Comparison of ENCODE assay signal across 8 cellular contexts in genomic region chr15:85543741-85544155, GRCh38.
DNase-seq lines count a peak whose midpoint lies in the region; ATAC-seq and TF ChIP-seq lines count a peak whose summit lies in the region.

No MANE protein-coding gene starts in this region.

- peak overlapping the region; percentile 56 for H3K4me3 Mint-ChIP-seq in T-helper 17 cell
- peak overlapping the region; percentile 66 to 71 for H3K4me3 Mint-ChIP-seq in effector memory CD8-positive, alpha-beta T cell
- no peak overlapping the region for H3K4me3 Mint-ChIP-seq in nephron
- H3K4me3 Mint-ChIP-seq in chondrocyte (ENCODE audit: unreplicated experiment) = no peak overlapping the region

- H3K4me1 Mint-ChIP-seq in T-helper 17 cell = peaks cover 64% of the 10 kb centered on the region
- peaks cover 27 to 36% of the 10 kb centered on the region in 2 donors for H3K4me1 Mint-ChIP-seq in effector memory CD8-positive, alpha-beta T cell (ENCODE audit: low read depth in 2 of 2)
- H3K4me1 Mint-ChIP-seq in nephron = peaks cover 14% of the 10 kb centered on the region
- peaks cover 55% of the 10 kb centered on the region for H3K4me1 Mint-ChIP-seq in chondrocyte (ENCODE audit: low read depth)

- H3K9me3 ChIP-seq in T-helper 17 cell (ENCODE audit: control insufficient read depth, low read length, poor library complexity, severe bottlenecking) = no peaks in the 10 kb centered on the region

- H3K27ac Mint-ChIP-seq in T-helper 17 cell = peak overlapping the region; percentile 89
- peak overlapping the region; percentile 68 to 76 for H3K27ac Mint-ChIP-seq in effector memory CD8-positive, alpha-beta T cell
- peak overlapping the region in 2 of 3 experiments; percentile 7 to 16 for H3K27ac Mint-ChIP-seq in nephron
- no peak overlapping the region for H3K27ac Mint-ChIP-seq in chondrocyte (ENCODE audit: unreplicated experiment)

- H3K36me3 Mint-ChIP-seq in T-helper 17 cell (ENCODE audit: low read depth) = peaks cover 9% of the 10 kb centered on the region
- peaks cover 13% of the 10 kb centered on the region for H3K36me3 Mint-ChIP-seq in effector memory CD8-positive, alpha-beta T cell (ENCODE audit: insufficient read depth)
- peaks cover 36% of the 10 kb centered on the region for H3K36me3 Mint-ChIP-seq in nephron (ENCODE audit: low read depth)
- H3K36me3 Mint-ChIP-seq in chondrocyte (ENCODE audit: low read depth) = peaks cover 3% of the 10 kb centered on the region

- DNase-seq in NCI-H1105 (lab: John Stamatoyannopoulos, UW) = peak; percentile 64
- no peak for DNase-seq in T-helper 17 cell
- DNase-seq in effector memory CD8-positive, alpha-beta T cell = peak; percentile 15 to 24 (median 18)
- DNase-seq in hepatic stellate cell (ENCODE audit: low spot score) = no peak
- no peak for DNase-seq in DMS53 treated with DMSO at 0.1 percent for 48 hours (lab: John Stamatoyannopoulos, UW; ENCODE audit: unreplicated experiment)
- DNase-seq in NCI-H446 (lab: John Stamatoyannopoulos, UW) = no peak
- DNase-seq in chondrocyte (ENCODE audit: low spot score) = no peak

- H3K27me3 Mint-ChIP-seq in T-helper 17 cell (no peaks in the 10 kb centered on the region), nephron (ENCODE audit: low read depth) (no peaks in the 10 kb centered on the region), chondrocyte (ENCODE audit: low read depth) (no peaks in the 10 kb centered on the region)
- no peaks in the 10 kb centered on the region for H3K27me3 Mint-ChIP-seq in effector memory CD8-positive, alpha-beta T cell

- peak; percentile 76 for ATAC-seq in T-helper 17 cell
- peak; percentile 81 for ATAC-seq in effector memory CD8-positive, alpha-beta T cell (replicated peaks)

- no peaks in the 10 kb centered on the region for H3K9me3 Mint-ChIP-seq in effector memory CD8-positive, alpha-beta T cell
- H3K9me3 Mint-ChIP-seq in nephron (no peaks in the 10 kb centered on the region), chondrocyte (ENCODE audit: low read depth) (no peaks in the 10 kb centered on the region)

- TF ChIP-seq CTCF in nephron (IDR thresholded peaks at IDR 0.05; ENCODE audit: unreplicated experiment in 3 of 3) = no peak
- TF ChIP-seq CTCF in chondrocyte (IDR thresholded peaks at IDR 0.05) = no peak

Comparison
In these comparisons a context has a peak if more than half of its experiments do, and no peak if none do; other contexts are left out.
1. DNase-seq: peak in NCI-H1105 (single experiment) and effector memory CD8-positive, alpha-beta T cell (3 of 3); none in T-helper 17 cell (0 of 3), hepatic stellate cell (single experiment), DMS53 treated with DMSO at 0.1 percent for 48 hours (single experiment), NCI-H446 (0 of 2) and chondrocyte (single experiment).
2. H3K4me3 Mint-ChIP-seq: peak in T-helper 17 cell (single experiment) and effector memory CD8-positive, alpha-beta T cell (2 of 2); none in nephron (0 of 3) and chondrocyte (single experiment).